ENCODE assay signal across 9 cellular contexts in the genomic region with DNA sequence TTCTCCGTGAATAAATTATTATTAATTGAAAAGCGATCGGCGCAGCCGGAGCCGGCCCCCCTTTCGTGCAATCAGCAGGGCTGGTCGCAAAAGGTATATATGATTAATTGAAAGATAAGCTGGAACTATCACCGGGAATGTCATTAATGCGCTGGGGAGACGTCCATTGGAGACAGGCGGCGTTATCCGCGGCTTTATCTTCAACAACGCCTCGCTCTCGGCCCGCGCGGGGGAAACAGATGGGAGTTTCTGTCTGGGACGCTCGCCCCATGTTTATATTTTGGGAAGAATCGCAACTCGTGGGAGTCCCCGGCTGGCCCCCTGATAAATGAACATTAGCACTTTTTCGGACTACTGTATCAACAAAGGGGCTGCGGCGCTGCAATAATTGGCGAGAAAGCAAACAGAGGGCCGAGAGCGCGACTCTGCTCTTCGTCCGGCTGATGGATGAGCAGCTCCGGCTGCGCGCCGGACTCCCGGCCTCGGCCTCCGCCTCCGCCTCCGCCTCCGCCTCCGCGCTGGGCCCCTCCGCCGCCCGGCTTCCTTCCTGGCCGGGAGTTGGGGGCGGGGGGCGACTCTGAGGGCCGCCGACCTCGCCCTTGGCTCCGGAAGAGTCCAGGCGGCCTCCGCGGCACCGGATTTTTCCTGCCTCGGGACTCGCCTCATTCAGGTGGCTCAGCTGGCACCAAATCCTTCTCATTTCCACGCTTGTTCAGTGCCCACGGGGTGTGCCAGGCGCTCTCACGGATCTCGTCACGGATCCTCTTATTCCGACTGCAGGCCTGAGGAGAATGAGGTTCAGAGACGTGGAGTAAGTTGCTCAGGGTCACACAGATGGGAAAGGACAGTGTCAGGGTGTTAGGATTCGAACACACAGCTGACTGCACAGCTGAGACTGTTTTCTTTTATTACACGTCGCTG. TPM values are rescaled to one million over a fixed set of nuclear protein-coding genes. Genes with fewer than 3 reads are reported as not detected.
DNase-seq lines count a peak whose midpoint lies in the region; ATAC-seq and TF ChIP-seq lines count a peak whose summit lies in the region.
"Had no signal": no experiment of that assay in that cellular context is flagged by ENCODE, and none has a peak within 500 bp of the region (broad histone marks: within the 10 kb centered on the region; RNA-seq: fewer than 3 reads in every experiment).

No MANE protein-coding gene starts in this region.

- DNase-seq in CD4-positive, CD25-positive, alpha-beta regulatory T cell = no peak
- DNase-seq in HEK293T (ENCODE audit: extremely low spot score) = peak; percentile 66
- no peak for DNase-seq in chondrocyte (ENCODE audit: low spot score)
- no peak for DNase-seq in naive thymus-derived CD8-positive, alpha-beta T cell
- no peak for DNase-seq in NCI-H1930 (lab: John Stamatoyannopoulos, UW)
- DNase-seq in NCI-H2107 (lab: John Stamatoyannopoulos, UW) = no peak
- DNase-seq in ACHN = no peak
- DNase-seq: NCI-H446 had no signal

- H3K27ac Mint-ChIP-seq in CD4-positive, CD25-positive, alpha-beta regulatory T cell = no peak overlapping the region
- peak overlapping the region; percentile 59 for H3K27ac Mint-ChIP-seq in chondrocyte (ENCODE audit: unreplicated experiment)
- peak overlapping the region in 2 of 10 donors; percentile 12 to 42 for H3K27ac Mint-ChIP-seq in naive thymus-derived CD8-positive, alpha-beta T cell

- POLR2A ChIA-PET in HEK293T (lab: Yijun Ruan, JAX) = interaction anchor here (1.2 kb wide), 1 partner anchor 255 kb away, joined by 5 read pairs; the partner anchor contains the start of gene ATP6V0E1
- POLR2A ChIA-PET in naive thymus-derived CD8-positive, alpha-beta T cell (lab: Charles Lee) = no interaction called here

- peaks cover 100% of the 10 kb centered on the region for H3K27me3 Mint-ChIP-seq in CD4-positive, CD25-positive, alpha-beta regulatory T cell
- H3K27me3 Mint-ChIP-seq in chondrocyte (ENCODE audit: low read depth) = peaks cover 30% of the 10 kb centered on the region
- peaks cover 60 to 100% (median 80%) of the 10 kb centered on the region in 5 donors for H3K27me3 Mint-ChIP-seq in naive thymus-derived CD8-positive, alpha-beta T cell

- no peak overlapping the region for H3K4me3 ChIP-seq in CD4-positive, CD25-positive, alpha-beta regulatory T cell (ENCODE audit: low read depth, low read length)

- no peak overlapping the region for H3K27ac ChIP-seq in CD4-positive, CD25-positive, alpha-beta regulatory T cell (ENCODE audit: insufficient read depth, low read length, poor library complexity, severe bottlenecking)

- in situ Hi-C loops in ACHN (cut with HindIII; ENCODE audit: low pct_ligation_motif_present, low pct_unique_long_range_greater_than_20kb, low sequenced_read_pairs) = no loop called here

- no peak for TF ChIP-seq CTCF in chondrocyte (IDR thresholded peaks at IDR 0.05)

- H3K4me1 ChIP-seq in CD4-positive, CD25-positive, alpha-beta regulatory T cell (ENCODE audit: control insufficient read depth, insufficient read depth, low read length, poor library complexity, severe bottlenecking) = peaks cover 14% of the 10 kb centered on the region

- ATAC-seq in CD4-positive, CD25-positive, alpha-beta regulatory T cell (ENCODE audit: low read depth in 2 of 2) = no peak
- ATAC-seq in naive thymus-derived CD8-positive, alpha-beta T cell = no peak
- ATAC-seq in HG02870 (IDR thresholded peaks at IDR 0.05; ENCODE audit: unreplicated experiment) = no peak

- CTCF ChIA-PET in HEK293T (lab: Yijun Ruan, JAX) = no interaction called here

- H3K4me3 Mint-ChIP-seq in CD4-positive, CD25-positive, alpha-beta regulatory T cell = peak overlapping the region in 3 of 4 donors; percentile 30 to 77 (median 39)
- peak overlapping the region; percentile 75 for H3K4me3 Mint-ChIP-seq in chondrocyte (ENCODE audit: unreplicated experiment)
- peak overlapping the region; percentile 4 to 82 (median 66) for H3K4me3 Mint-ChIP-seq in naive thymus-derived CD8-positive, alpha-beta T cell

- H3K27me3 ChIP-seq in CD4-positive, CD25-positive, alpha-beta regulatory T cell (ENCODE audit: control insufficient read depth, insufficient read depth, low read length) = peaks cover 44% of the 10 kb centered on the region

- H3K4me1 Mint-ChIP-seq in CD4-positive, CD25-positive, alpha-beta regulatory T cell = peaks cover 15 to 51% (median 17%) of the 10 kb centered on the region in 4 donors
- peaks cover 34% of the 10 kb centered on the region for H3K4me1 Mint-ChIP-seq in chondrocyte (ENCODE audit: low read depth)
- peaks cover 15 to 51% (median 44%) of the 10 kb centered on the region in 4 donors for H3K4me1 Mint-ChIP-seq in naive thymus-derived CD8-positive, alpha-beta T cell

- H3K9me3 ChIP-seq in CD4-positive, CD25-positive, alpha-beta regulatory T cell (ENCODE audit: control insufficient read depth in 2 of 2, low read length in 2 of 2) = no peaks in the 10 kb centered on the region

- no peaks in the 10 kb centered on the region for H3K36me3 Mint-ChIP-seq in CD4-positive, CD25-positive, alpha-beta regulatory T cell
- H3K36me3 Mint-ChIP-seq in chondrocyte (ENCODE audit: low read depth) = no peaks in the 10 kb centered on the region
- H3K36me3 Mint-ChIP-seq in naive thymus-derived CD8-positive, alpha-beta T cell = peaks cover 0 to 12% (median 5%) of the 10 kb centered on the region in 3 donors

- H3K9me3 Mint-ChIP-seq in CD4-positive, CD25-positive, alpha-beta regulatory T cell = peaks cover 0 to 6% (median 0%) of the 10 kb centered on the region in 7 donors
- H3K9me3 Mint-ChIP-seq in chondrocyte (ENCODE audit: low read depth) = no peaks in the 10 kb centered on the region
- H3K9me3 Mint-ChIP-seq in naive thymus-derived CD8-positive, alpha-beta T cell = peaks cover 0 to 2% (median 0%) of the 10 kb centered on the region in 9 donors

- no peaks in the 10 kb centered on the region for H3K36me3 ChIP-seq in CD4-positive, CD25-positive, alpha-beta regulatory T cell (ENCODE audit: control insufficient read depth, insufficient read depth, low read length)

TF ChIP-seq in HEK293T, 16 proteins besides CTCF, POLR2A, EP300 and RAD21:
- TF ChIP-seq ELF4 (IDR thresholded peaks at IDR 0.05) (no peak), L3MBTL2 (conservative IDR thresholded peaks at IDR 0.05) (peak; percentile 65; the same call in 1 of the 2 replicates)

RNA-seq across cellular contexts. Expression of gene NKX2-5, which starts 3.6 kb away (rescaled TPM):
- not detected for total RNA-seq in CD4-positive, CD25-positive, alpha-beta regulatory T cell
- not detected for polyA plus RNA-seq in CD4-positive, CD25-positive, alpha-beta regulatory T cell
- total RNA-seq in chondrocyte = 14.8 to 23.7 TPM (median 15.4 TPM) in 3 replicates
- not detected for total RNA-seq in naive thymus-derived CD8-positive, alpha-beta T cell
- polyA plus RNA-seq in naive thymus-derived CD8-positive, alpha-beta T cell = under 1 TPM in 1 of 3 donors, not detected in 2; 0.36 TPM

Comparison
In these comparisons a context has a peak if more than half of its experiments do, and no peak if none do; other contexts are left out.
1. RNA of gene NKX2-5, which starts 3.6 kb away (total RNA-seq): 14.8 to 23.7 TPM in chondrocyte; not detected in CD4-positive, CD25-positive, alpha-beta regulatory T cell (single experiment) and not detected in naive thymus-derived CD8-positive, alpha-beta T cell; every median in the first group is over 10 times any median in the second.
2. Peak in every context shown above with its lines, with median percentiles within 50 percentile points of each other: H3K4me3 Mint-ChIP-seq.